In genomic region chr16:30445408-30446202, GRCh38 we compare ENCODE assay signal across 8 cellular contexts. TPM values are rescaled to one million over a fixed set of nuclear protein-coding genes. Genes with fewer than 3 reads are reported as not detected.
DNase-seq lines count a peak whose midpoint lies in the region; ATAC-seq and TF ChIP-seq lines count a peak whose summit lies in the region.

A gene with protein sequence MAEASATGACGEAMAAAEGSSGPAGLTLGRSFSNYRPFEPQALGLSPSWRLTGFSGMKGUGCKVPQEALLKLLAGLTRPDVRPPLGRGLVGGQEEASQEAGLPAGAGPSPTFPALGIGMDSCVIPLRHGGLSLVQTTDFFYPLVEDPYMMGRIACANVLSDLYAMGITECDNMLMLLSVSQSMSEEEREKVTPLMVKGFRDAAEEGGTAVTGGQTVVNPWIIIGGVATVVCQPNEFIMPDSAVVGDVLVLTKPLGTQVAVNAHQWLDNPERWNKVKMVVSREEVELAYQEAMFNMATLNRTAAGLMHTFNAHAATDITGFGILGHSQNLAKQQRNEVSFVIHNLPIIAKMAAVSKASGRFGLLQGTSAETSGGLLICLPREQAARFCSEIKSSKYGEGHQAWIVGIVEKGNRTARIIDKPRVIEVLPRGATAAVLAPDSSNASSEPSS (minus strand): TSS chr16:30445874. CDS start chr16:30445727, 147 bp downstream.

- in situ Hi-C loops in GM18951 (cut with MboI; ENCODE audit: low sequenced_read_pairs, unreplicated experiment): no loop called here

- TF ChIP-seq CTCF in AG09319 (IDR thresholded peaks at IDR 0.05; ENCODE audit: low read depth, low read length): peak; percentile 53
- peak; percentile 50 for TF ChIP-seq CTCF in kidney epithelial cell (IDR thresholded peaks at IDR 0.05; ENCODE audit: insufficient read depth, low read length, poor library complexity, severe bottlenecking)

- peaks cover 2% of the 10 kb centered on the region for H3K36me3 ChIP-seq in kidney epithelial cell (ENCODE audit: control insufficient read depth, insufficient read depth, low read length)

- peak within 1 kb of the TSS; percentile 75 for H3K4me3 ChIP-seq in kidney epithelial cell (ENCODE audit: low read depth, low read length)

- peak; percentile 87 for ATAC-seq in HG03280 (IDR thresholded peaks at IDR 0.05; ENCODE audit: unreplicated experiment)

- DNase-seq in AG09319 (ENCODE audit: extremely low read depth, low read depth) (peak; percentile 95), NCI-H460 (ENCODE audit: extremely low read depth, low read depth) (peak; percentile 98), cerebellum (ENCODE audit: low spot score) (peak; percentile 95), kidney epithelial cell (ENCODE audit: low read depth) (peak; percentile 91)
- peak; percentile 91 for DNase-seq in activated CD4-positive, alpha-beta T cell treated with anti-CD3 and anti-CD28 coated beads for 1 hour
- DNase-seq in stimulated activated CD4-positive, alpha-beta T cell treated with anti-CD3 and anti-CD28 coated beads, Interleukin-15, amount 100 ng/mL, for 48 hours (ENCODE audit: low read depth in 2 of 2): peak; percentile 94 to 96

- TF ChIP-seq POLR2A in GM18951 (IDR thresholded peaks at IDR 0.05; ENCODE audit: extremely low read depth, insufficient read depth, insufficient read length): peak; percentile 95

- H3K27me3 ChIP-seq in kidney epithelial cell (ENCODE audit: control insufficient read depth, insufficient read depth, low read length): no peaks in the 10 kb centered on the region

RNA-seq across cellular contexts. Expression of the gene that starts here (rescaled TPM):
- total RNA-seq in NCI-H460 (2014; rRNA removed; shearing (Covaris generic)): 22.2 and 25.5 TPM in 2 replicates
- 6.6 and 7.3 TPM in 2 replicates for polyA plus RNA-seq in NCI-H460 (2014; cell fraction: nucleus; rRNA removed)
- total RNA-seq in cerebellum (5.8 TPM), kidney epithelial cell (45.2 and 51.3 TPM in 2 replicates)

Comparison
In these comparisons a context has a peak if more than half of its experiments do, and no peak if none do; other contexts are left out.
1. Peak in every context shown above with its lines: DNase-seq, ATAC-seq and H3K4me3 ChIP-seq.